ENCODE assay signal across 8 cellular contexts in the genomic region with DNA sequence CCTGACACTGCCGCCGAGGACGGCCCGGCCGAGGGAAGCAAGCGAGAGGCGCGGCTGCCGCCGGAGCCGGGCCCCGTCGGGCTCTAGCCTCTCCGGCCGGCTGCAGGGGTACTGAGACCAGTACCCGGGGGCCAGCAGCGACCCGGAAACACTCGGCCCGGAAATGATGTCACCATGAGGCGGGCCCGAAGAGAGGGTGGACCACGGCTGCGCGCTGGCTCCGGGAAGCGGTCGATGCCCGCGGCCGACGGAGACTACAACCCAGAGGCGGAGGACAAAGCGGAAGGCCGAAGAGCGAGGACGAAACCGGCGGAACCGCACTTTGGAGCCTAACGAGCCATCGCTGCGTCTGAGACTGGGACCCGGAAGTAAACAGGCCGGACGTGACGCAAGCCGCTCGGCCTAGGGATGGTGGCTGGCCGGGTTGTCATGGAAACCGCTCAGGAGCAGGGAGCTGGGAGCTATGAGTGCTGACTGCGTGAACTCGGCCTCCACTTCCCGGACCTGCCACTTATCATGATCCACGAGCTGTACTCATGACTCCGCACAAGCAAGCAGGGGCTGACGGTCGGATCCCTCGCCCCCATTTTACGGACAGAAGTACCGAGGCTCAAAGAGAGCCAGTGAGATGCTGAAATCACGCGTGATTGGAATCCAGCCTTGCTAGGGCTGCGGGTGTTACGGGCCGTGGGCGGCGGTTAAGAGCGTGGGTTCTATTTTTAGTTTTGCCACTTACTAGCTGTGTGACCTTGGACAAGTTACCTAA. TPM values are rescaled to one million over a fixed set of nuclear protein-coding genes. Genes with fewer than 3 reads are reported as not detected.
DNase-seq lines count a peak whose midpoint lies in the region; ATAC-seq and TF ChIP-seq lines count a peak whose summit lies in the region.

A gene with protein sequence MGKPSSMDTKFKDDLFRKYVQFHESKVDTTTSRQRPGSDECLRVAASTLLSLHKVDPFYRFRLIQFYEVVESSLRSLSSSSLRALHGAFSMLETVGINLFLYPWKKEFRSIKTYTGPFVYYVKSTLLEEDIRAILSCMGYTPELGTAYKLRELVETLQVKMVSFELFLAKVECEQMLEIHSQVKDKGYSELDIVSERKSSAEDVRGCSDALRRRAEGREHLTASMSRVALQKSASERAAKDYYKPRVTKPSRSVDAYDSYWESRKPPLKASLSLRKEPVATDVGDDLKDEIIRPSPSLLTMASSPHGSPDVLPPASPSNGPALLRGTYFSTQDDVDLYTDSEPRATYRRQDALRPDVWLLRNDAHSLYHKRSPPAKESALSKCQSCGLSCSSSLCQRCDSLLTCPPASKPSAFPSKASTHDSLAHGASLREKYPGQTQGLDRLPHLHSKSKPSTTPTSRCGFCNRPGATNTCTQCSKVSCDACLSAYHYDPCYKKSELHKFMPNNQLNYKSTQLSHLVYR (minus strand): TSS at position 150 of the 766 bp plus-strand sequence. CDS start 7,039 bp downstream, outside the sequence.

- ATAC-seq in GM18907 (IDR thresholded peaks at IDR 0.05; ENCODE audit: unreplicated experiment), result peak; percentile 86
- peak; percentile 78 for ATAC-seq in HG03139 (IDR thresholded peaks at IDR 0.05; ENCODE audit: unreplicated experiment)
- ATAC-seq in activated B cell treated with CpG ODN at 0.5 μM for 24 hours (ENCODE audit: low read depth), result peak; percentile 80

- no peaks in the 10 kb centered on the region for H3K9me3 Mint-ChIP-seq in activated B cell treated with CpG ODN at 0.5 μM for 24 hours

- H3K4me1 Mint-ChIP-seq in activated B cell treated with CpG ODN at 0.5 μM for 24 hours, result peaks cover 34% of the 10 kb centered on the region

- peak within 1 kb of the TSS; percentile 100 for H3K27ac ChIP-seq in AG04450 (ENCODE audit: low read depth, low read length)

- CTCF ChIA-PET in AG04450 (lab: Charles Lee) (interaction anchor here (1.4 kb wide), 2 partner anchors 49 to 156 kb away, joined by 3 to 4 read pairs; no protein-coding TSS in a partner anchor), activated B cell treated with CpG ODN at 0.5 μM for 24 hours (lab: Charles Lee) (interaction anchor here (1.3 to 2.0 kb wide), 2 partner anchors 156 to 374 kb away, joined by 3 to 6 read pairs; no protein-coding TSS in a partner anchor)

- TF ChIP-seq CTCF in AG04450 (IDR thresholded peaks at IDR 0.05; ENCODE audit: low read depth, low read length) (no peak), activated B cell treated with CpG ODN at 0.5 μM for 24 hours (IDR thresholded peaks at IDR 0.05) (no peak), cardiac fibroblast (IDR thresholded peaks at IDR 0.05; ENCODE audit: low read depth, low read length) (no peak)

- no peaks in the 10 kb centered on the region; the same call in 1 of the 2 replicates for H3K9me3 ChIP-seq in AG04450 (ENCODE audit: control insufficient read depth, insufficient read depth, low read length)

- H3K4me3 ChIP-seq in AG04450 (ENCODE audit: low read depth, low read length) (peak within 1 kb of the TSS; percentile 98), cardiac fibroblast (replicated peaks in 1 of 2; ENCODE audit: low read depth in 2 of 2, low read length in 2 of 2) (peak within 1 kb of the TSS; percentile 76 to 97)

- peak within 1 kb of the TSS; percentile 97 for H3K4me3 Mint-ChIP-seq in activated B cell treated with CpG ODN at 0.5 μM for 24 hours

- DNase-seq in AG04450 (ENCODE audit: low read depth, low spot score) (peak; percentile 88), NCI-H226 (peak; percentile 89), activated B cell treated with CpG ODN at 0.5 μM for 24 hours (peak; percentile 95), cardiac fibroblast (ENCODE audit: low read depth in 2 of 2) (peak; percentile 96 to 97), iris pigment epithelial cell (ENCODE audit: low read depth) (peak; percentile 93)
- DNase-seq in stimulated activated CD4-positive, alpha-beta T cell treated with anti-CD3 and anti-CD28 coated beads, Interleukin-12 subunit alpha, Interleukin-12 subunit beta, amount 100 ng/mL, for 24 hours (ENCODE audit: low read depth in 2 of 2), result peak; percentile 87 to 93

- peak within 1 kb of the TSS; percentile 99 for H3K27ac Mint-ChIP-seq in activated B cell treated with CpG ODN at 0.5 μM for 24 hours

- intact Hi-C loops in activated B cell treated with CpG ODN at 0.5 μM for 24 hours (cut with micrococcal nuclease), result loop anchor here (1.0 to 5.0 kb wide), 4 partner anchors 13 to 203 kb away; partner anchors contain the start of genes B4GALT5, RNF114 and SLC9A8

- POLR2A ChIA-PET in AG04450 (lab: Yijun Ruan, JAX), result interaction anchor here (0.8 to 1.9 kb wide), 4 partner anchors 17 to 68 kb away, joined by 3 to 9 read pairs (median 4); partner anchors contain the start of gene RNF114
- POLR2A ChIA-PET in activated B cell treated with CpG ODN at 0.5 μM for 24 hours (lab: Charles Lee), result interaction anchor here (0.7 to 5.5 kb wide), 6 partner anchors 21 to 635 kb away, joined by 3 to 45 read pairs (median 3); partner anchors contain the start of genes RNF114 and SLC9A8

- no peaks in the 10 kb centered on the region for H3K27me3 Mint-ChIP-seq in activated B cell treated with CpG ODN at 0.5 μM for 24 hours

- H3K27me3 ChIP-seq in AG04450 (ENCODE audit: control insufficient read depth, insufficient read depth, low read length), result no peaks in the 10 kb centered on the region

- peaks cover 11% of the 10 kb centered on the region for H3K36me3 Mint-ChIP-seq in activated B cell treated with CpG ODN at 0.5 μM for 24 hours (ENCODE audit: low read depth)

RNA-seq across cellular contexts. Expression of the gene that starts here (rescaled TPM):
- 4.3 and 4.7 TPM in 2 replicates for polyA plus RNA-seq in AG04450 (2011; rRNA removed)
- 4.5 and 5.2 TPM in 2 replicates for polyA minus RNA-seq in AG04450 (2011; rRNA and poly(A)+ RNA removed)
- 9.1 and 9.4 TPM in 2 replicates for total RNA-seq in activated B cell treated with CpG ODN at 0.5 μM for 24 hours

Comparison
In these comparisons a context has a peak if more than half of its experiments do, and no peak if none do; other contexts are left out.
1. Peak in every context shown above with its lines: DNase-seq, ATAC-seq, H3K4me3 ChIP-seq and H3K27ac ChIP-seq.